Comparison of ENCODE assay signal across 18 cellular contexts in the genomic region with DNA sequence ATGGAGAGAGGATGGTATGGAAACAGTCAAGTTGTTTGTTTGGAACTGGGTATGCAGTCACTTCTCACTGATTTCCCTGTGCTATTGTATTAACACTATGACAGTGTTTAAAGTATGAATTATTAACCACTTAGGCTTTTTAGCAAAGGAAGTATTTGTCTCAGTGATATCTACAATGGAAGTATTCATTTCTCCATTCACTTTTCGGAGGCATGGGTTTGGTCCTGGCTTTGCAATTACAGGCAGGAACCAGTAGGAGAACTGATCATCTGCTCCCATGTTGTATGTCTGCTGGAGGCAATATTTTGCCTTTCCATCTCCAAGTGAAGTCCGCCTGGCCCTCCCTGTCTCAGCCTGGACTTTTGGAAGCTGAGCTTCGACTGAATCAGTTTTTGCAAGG. TPM values are rescaled to one million over a fixed set of nuclear protein-coding genes. Genes with fewer than 3 reads are reported as not detected.
DNase-seq lines count a peak whose midpoint lies in the region; ATAC-seq and TF ChIP-seq lines count a peak whose summit lies in the region.
"Had no signal": no experiment of that assay in that cellular context is flagged by ENCODE, and none has a peak within 500 bp of the region (broad histone marks: within the 10 kb centered on the region; RNA-seq: fewer than 3 reads in every experiment).

No MANE protein-coding gene starts in this region.

- no peak overlapping the region for H3K56ac ChIP-seq in H9 (ENCODE audit: insufficient read length, low read depth, low read length)

- H3K23me2 ChIP-seq in H9 (ENCODE audit: insufficient read length, low read depth, low read length, poor library complexity, severe bottlenecking), result peaks cover 1% of the 10 kb centered on the region

- no peaks in the 10 kb centered on the region for H3K36me3 Mint-ChIP-seq in H9 (ENCODE audit: insufficient read depth in 1 of 3, low read depth in 3 of 3)
- H3K36me3 Mint-ChIP-seq: naive B cell had no signal

- WGBS in H9 (ENCODE audit: extremely low coverage, insufficient read length, low lambda C conversion rate), result no CpG with 5 or more reads among the region's 3 CpGs

- no peak overlapping the region for H2BK120ac ChIP-seq in H9 (ENCODE audit: low read depth, low read length, poor library complexity, severe bottlenecking)

- no peak overlapping the region for H2BK20ac ChIP-seq in H9 (ENCODE audit: low read depth, low read length, poor library complexity, severe bottlenecking)

- H3K27me3 ChIP-seq in H9 (ENCODE audit: insufficient read depth, low read length), result no peaks in the 10 kb centered on the region
- no peaks in the 10 kb centered on the region for H3K27me3 ChIP-seq in WERI-Rb-1 (ENCODE audit: insufficient read depth, low read depth, severe bottlenecking)
- H3K27me3 ChIP-seq: adrenal gland had no signal

- no peak overlapping the region for H3K14ac ChIP-seq in H9 (ENCODE audit: insufficient read depth, low read length)

- H2BK15ac ChIP-seq in H9 (ENCODE audit: low read depth, low read length), result no peak overlapping the region

- H3K27ac Mint-ChIP-seq in H9, result no peak overlapping the region
- H3K27ac Mint-ChIP-seq: B cell, naive B cell, T-helper 17 cell had no signal

- H3K9ac ChIP-seq in H9 (ENCODE audit: extremely low read depth, insufficient read length, low read length), result no peak overlapping the region
- H3K9ac ChIP-seq: parathyroid adenoma had no signal

- no peak overlapping the region for H3K4me3 Mint-ChIP-seq in H9
- H3K4me3 Mint-ChIP-seq: B cell, naive B cell, T-helper 17 cell had no signal

- no peak overlapping the region for H4K91ac ChIP-seq in H9 (ENCODE audit: insufficient read length, low read depth, low read length)

- H3K4me1 Mint-ChIP-seq in H9, result peaks cover 0 to 4% of the 10 kb centered on the region in 2 experiments; a peak in 2 of 4 replicates

- H2BK12ac ChIP-seq in H9 (ENCODE audit: insufficient read length, low read depth, low read length), result no peak overlapping the region

- peaks cover 8% of the 10 kb centered on the region for H3K27me3 Mint-ChIP-seq in H9 (ENCODE audit: low read depth)

- no peaks in the 10 kb centered on the region for H3K9me3 ChIP-seq in H9 (ENCODE audit: control insufficient read depth, low read depth, low read length)
- peaks cover 9% of the 10 kb centered on the region for H3K9me3 ChIP-seq in WERI-Rb-1 (ENCODE audit: severe bottlenecking)
- H3K9me3 ChIP-seq: adrenal gland had no signal

- H3K9me3 Mint-ChIP-seq in H9, result no peaks in the 10 kb centered on the region; a peak in 1 of 5 replicates

- no peak overlapping the region for H3K4ac ChIP-seq in H9 (ENCODE audit: low read depth, low read length)

- no peaks in the 10 kb centered on the region for H4K20me1 ChIP-seq in H9 (ENCODE audit: control insufficient read depth, insufficient read depth, insufficient read length)

- H3K79me2 ChIP-seq in H9 (ENCODE audit: insufficient read depth, low read length), result no peaks in the 10 kb centered on the region
- H3K79me2 ChIP-seq: parathyroid adenoma had no signal

- DNase-seq in AG10803 (ENCODE audit: low read depth) (no peak), H9 (no peak), WERI-Rb-1 (no peak), fibroblast of villous mesenchyme (ENCODE audit: low read depth) (no peak), substantia nigra (lab: John Stamatoyannopoulos, UW) (no peak), NCI-H510A (lab: John Stamatoyannopoulos, UW) (no peak), NK-92 (lab: John Stamatoyannopoulos, UW; ENCODE audit: unreplicated experiment) (no peak)
- DNase-seq: activated CD4-positive, CD25-positive, alpha-beta regulatory T cell; activated effector memory CD4-positive, alpha-beta T cell treated with Interleukin-2 at 50 U/mL for 16 hours; adrenal gland; head of caudate nucleus; naive B cell; NCI-H1417; T-helper 17 cell had no signal

- TF ChIP-seq CTCF in AG10803 (conservative IDR thresholded peaks at IDR 0.05; ENCODE audit: low read length) (peak; percentile 33), H9 (conservative IDR thresholded peaks at IDR 0.05) (peak; percentile 46), WERI-Rb-1 (IDR thresholded peaks at IDR 0.05; ENCODE audit: low read depth, low read length) (peak; percentile 41; the same call in 1 of the 2 replicates), fibroblast of villous mesenchyme (IDR thresholded peaks at IDR 0.05; ENCODE audit: insufficient read depth, low read depth, low read length) (peak; percentile 31)

- no peak overlapping the region for H2BK5ac ChIP-seq in H9 (ENCODE audit: insufficient read length, low read length)

- H4K8ac ChIP-seq in H9 (replicated peaks; ENCODE audit: insufficient read length, low read depth, low read length), result no peak overlapping the region

- no peaks in the 10 kb centered on the region for H3K36me3 ChIP-seq in WERI-Rb-1
- H3K36me3 ChIP-seq: adrenal gland had no signal

- no peak overlapping the region for H3T11ph ChIP-seq in H9 (ENCODE audit: low read length)

- no peaks in the 10 kb centered on the region for H3K79me1 ChIP-seq in H9 (ENCODE audit: insufficient read depth, low read depth, low read length, poor library complexity, severe bottlenecking)

- H2AK5ac ChIP-seq in H9 (ENCODE audit: insufficient read length, low read length), result no peak overlapping the region

- no peak overlapping the region for H2AFZ ChIP-seq in H9 (ENCODE audit: low read length)
- H2AFZ ChIP-seq: parathyroid adenoma had no signal

- no peak overlapping the region for H3K18ac ChIP-seq in H9 (ENCODE audit: insufficient read length, low read depth, low read length)

- H3K23ac ChIP-seq in H9 (ENCODE audit: insufficient read length, low read depth, low read length), result no peak overlapping the region

- H3K4me1 ChIP-seq in H9 (ENCODE audit: insufficient read depth, low read length), result no peaks in the 10 kb centered on the region
- H3K4me1 ChIP-seq: adrenal gland, parathyroid adenoma had no signal

- H3K4me3 ChIP-seq in AG10803 (ENCODE audit: low read length), result no peak overlapping the region
- H3K4me3 ChIP-seq in WERI-Rb-1 (ENCODE audit: low read depth, low read length), result no peak overlapping the region
- H3K4me3 ChIP-seq in fibroblast of villous mesenchyme (ENCODE audit: low read depth, low read length), result no peak overlapping the region
- H3K4me3 ChIP-seq: adrenal gland, lung had no signal

- H3K27ac ChIP-seq in H9 (ENCODE audit: insufficient read length, low read depth, low read length) (no peak overlapping the region), WERI-Rb-1 (no peak overlapping the region), substantia nigra (ENCODE audit: low read depth, low read length, poor library complexity, severe bottlenecking) (no peak overlapping the region)
- H3K27ac ChIP-seq: adrenal gland, parathyroid adenoma had no signal

- no peak for ATAC-seq in GM19351 (IDR thresholded peaks at IDR 0.05; ENCODE audit: unreplicated experiment)
- ATAC-seq: T-helper 17 cell had no signal

- no peak overlapping the region for H4K5ac ChIP-seq in H9 (ENCODE audit: insufficient read length, low read depth, low read length)

- no peak overlapping the region for H3K4me2 ChIP-seq in H9 (ENCODE audit: insufficient read depth, insufficient read length, low read length)

RNA-seq across cellular contexts. Expression of a gene that starts 30.6 kb away (rescaled TPM):
- total RNA-seq in H9 (2021) (29.7 and 29.9 TPM in 2 replicates), fibroblast of villous mesenchyme (24.8 and 29.8 TPM in 2 replicates)
